11 cellular contexts compared by ENCODE assay signal in genomic region chr18:47912794-47913594, GRCh38. TPM values are rescaled to one million over a fixed set of nuclear protein-coding genes. Genes with fewer than 3 reads are reported as not detected.
DNase-seq lines count a peak whose midpoint lies in the region; ATAC-seq, FAIRE-seq and TF ChIP-seq lines count a peak whose summit lies in the region.
"Had no signal": no experiment of that assay in that cellular context is flagged by ENCODE, and none has a peak within 500 bp of the region (broad histone marks: within the 10 kb centered on the region; RNA-seq: fewer than 3 reads in every experiment).

No MANE protein-coding gene starts in this region.

- no peaks in the 10 kb centered on the region for H3K27me3 ChIP-seq in CD4-positive, alpha-beta T cell (ENCODE audit: control insufficient read depth, insufficient read depth, low read length)
- no peaks in the 10 kb centered on the region for H3K27me3 ChIP-seq in MM.1S (replicated peaks; ENCODE audit: insufficient read depth, low read length)

- no peak for DNase-seq in CD4-positive, alpha-beta T cell
- DNase-seq in MM.1S (no peak), nephron progenitor cell (no peak), RCC 7860 (ENCODE audit: low spot score) (no peak), NCI-H1694 treated with DMSO at 0.1 percent for 48 hours (lab: John Stamatoyannopoulos, UW) (no peak), middle frontal gyrus (ENCODE audit: extremely low spot score, low spot score) (no peak)
- DNase-seq in central memory CD8-positive, alpha-beta T cell (ENCODE audit: low spot score in 2 of 2): no peak
- DNase-seq: COR-L47, NCI-H446 treated with DMSO at 0.1 percent for 48 hours had no signal

- H3K27me3 Mint-ChIP-seq in CD4-positive, alpha-beta T cell: no peaks in the 10 kb centered on the region
- no peaks in the 10 kb centered on the region for H3K27me3 Mint-ChIP-seq in central memory CD8-positive, alpha-beta T cell
- H3K27me3 Mint-ChIP-seq in nephron progenitor cell (ENCODE audit: low read depth, poor library complexity): peaks cover 6% of the 10 kb centered on the region
- H3K27me3 Mint-ChIP-seq: dendritic cell treated with granulocyte-macrophage colony-stimulating factor and Interleukin-4, amounts not matched to agents 40 ng/mL and 50 ng/mL, for 4 days had no signal

- no peaks in the 10 kb centered on the region; the same call in 1 of the 2 replicates for H4K20me1 ChIP-seq in MM.1S (ENCODE audit: insufficient read depth, low read length)

- H2AFZ ChIP-seq in MM.1S (ENCODE audit: low read length): no peak overlapping the region

- peaks cover 91% of the 10 kb centered on the region for H3K4me1 Mint-ChIP-seq in CD4-positive, alpha-beta T cell (ENCODE audit: low read depth)
- peaks cover 57% of the 10 kb centered on the region for H3K4me1 Mint-ChIP-seq in central memory CD8-positive, alpha-beta T cell
- peaks cover 51% of the 10 kb centered on the region for H3K4me1 Mint-ChIP-seq in nephron progenitor cell

- H3K9me3 Mint-ChIP-seq in CD4-positive, alpha-beta T cell: no peaks in the 10 kb centered on the region
- no peaks in the 10 kb centered on the region for H3K9me3 Mint-ChIP-seq in central memory CD8-positive, alpha-beta T cell
- H3K9me3 Mint-ChIP-seq in nephron progenitor cell: peaks cover 30% of the 10 kb centered on the region
- H3K9me3 Mint-ChIP-seq: dendritic cell treated with granulocyte-macrophage colony-stimulating factor and Interleukin-4, amounts not matched to agents 40 ng/mL and 50 ng/mL, for 4 days had no signal

- ATAC-seq in CD4-positive, alpha-beta T cell (ENCODE audit: poor library complexity): no peak
- ATAC-seq in central memory CD8-positive, alpha-beta T cell (replicated peaks; ENCODE audit: extremely low read depth, poor library complexity, severe bottlenecking): no peak
- no peak for ATAC-seq in GM21390 (IDR thresholded peaks at IDR 0.05; ENCODE audit: unreplicated experiment)

- peaks cover 17% of the 10 kb centered on the region for H3K36me3 Mint-ChIP-seq in CD4-positive, alpha-beta T cell (ENCODE audit: low read depth)
- H3K36me3 Mint-ChIP-seq in central memory CD8-positive, alpha-beta T cell (ENCODE audit: insufficient read depth): peaks cover 6% of the 10 kb centered on the region
- peaks cover 52% of the 10 kb centered on the region for H3K36me3 Mint-ChIP-seq in nephron progenitor cell (ENCODE audit: low read depth)

- no peaks in the 10 kb centered on the region for H3K9me2 ChIP-seq in MM.1S (replicated peaks; ENCODE audit: insufficient read depth, low read length)

- peaks cover 16% of the 10 kb centered on the region for H3K4me1 ChIP-seq in MM.1S (ENCODE audit: low read length)

- H3K9me3 ChIP-seq in CD4-positive, alpha-beta T cell (ENCODE audit: control insufficient read depth, low read length): no peaks in the 10 kb centered on the region
- H3K9me3 ChIP-seq in MM.1S (replicated peaks; ENCODE audit: insufficient read depth, low read length): no peaks in the 10 kb centered on the region

- no peaks in the 10 kb centered on the region for H3K36me3 ChIP-seq in MM.1S (replicated peaks; ENCODE audit: insufficient read depth, low read length)

- peak overlapping the region; percentile 66 for H3K27ac Mint-ChIP-seq in CD4-positive, alpha-beta T cell
- H3K27ac Mint-ChIP-seq in central memory CD8-positive, alpha-beta T cell (ENCODE audit: low read depth): peak overlapping the region; percentile 23
- H3K27ac Mint-ChIP-seq in nephron progenitor cell: peak overlapping the region; percentile 75
- H3K27ac Mint-ChIP-seq: dendritic cell treated with granulocyte-macrophage colony-stimulating factor and Interleukin-4, amounts not matched to agents 40 ng/mL and 50 ng/mL, for 4 days had no signal

- no peak for FAIRE-seq in RCC 7860 (lab: Jason Lieb, UNC)

- no peak overlapping the region for H3K4me3 ChIP-seq in MM.1S (ENCODE audit: low read length)

- TF ChIP-seq CTCF in CD4-positive, alpha-beta T cell (IDR thresholded peaks at IDR 0.05): no peak
- TF ChIP-seq CTCF in MM.1S (IDR thresholded peaks at IDR 0.05; ENCODE audit: low read length) (no peak), nephron progenitor cell (IDR thresholded peaks at IDR 0.05) (no peak)

- POLR2A ChIA-PET in CD4-positive, alpha-beta T cell (lab: Charles Lee): interaction anchor here (1.0 to 3.9 kb wide), 6 partner anchors 11 to 25 kb away, joined by 3 to 24 read pairs (median 6); partner anchors contain the start of gene SMAD2

- intact Hi-C loops in CD4-positive, alpha-beta T cell (cut with DNase I, micrococcal nuclease): no loop called here

- peak overlapping the region; percentile 18; the same call in 1 of the 2 replicates for H3K4me2 ChIP-seq in MM.1S (ENCODE audit: low read depth, low read length)

- CTCF ChIA-PET in CD4-positive, alpha-beta T cell (lab: Charles Lee): interaction anchor here (0.7 to 1.0 kb wide), 2 partner anchors 11 to 19 kb away, joined by 3 to 6 read pairs; no protein-coding TSS in a partner anchor

- H3K79me2 ChIP-seq in MM.1S (ENCODE audit: low read length): peaks cover 100% of the 10 kb centered on the region

- H3K4me3 Mint-ChIP-seq in CD4-positive, alpha-beta T cell: peak overlapping the region; percentile 52
- H3K4me3 Mint-ChIP-seq in central memory CD8-positive, alpha-beta T cell: no peak overlapping the region
- H3K4me3 Mint-ChIP-seq in nephron progenitor cell: no peak overlapping the region
- H3K4me3 Mint-ChIP-seq: dendritic cell treated with granulocyte-macrophage colony-stimulating factor and Interleukin-4, amounts not matched to agents 40 ng/mL and 50 ng/mL, for 4 days had no signal

- no peaks in the 10 kb centered on the region for H3F3A ChIP-seq in MM.1S (ENCODE audit: insufficient read depth, low read length)

- no peak overlapping the region for H3K9ac ChIP-seq in MM.1S (ENCODE audit: low read length)

- H3K27ac ChIP-seq in CD4-positive, alpha-beta T cell (ENCODE audit: low read depth, low read length): no peak overlapping the region
- no peak overlapping the region; the same call in 1 of the 2 replicates for H3K27ac ChIP-seq in MM.1S (ENCODE audit: low read length)

RNA-seq across cellular contexts. Expression of gene SMAD2, which starts 17.5 kb away (rescaled TPM):
- total RNA-seq in CD4-positive, alpha-beta T cell: 10 to 100 TPM; 80.4 to 83.0 TPM

Comparison
In these comparisons a context has a peak if more than half of its experiments do, and no peak if none do; other contexts are left out.
1. H3K27ac Mint-ChIP-seq: peak in every context shown above with its lines; median percentile 75 in nephron progenitor cell; 66 in CD4-positive, alpha-beta T cell; 23 in central memory CD8-positive, alpha-beta T cell.